10 cellular contexts compared by ENCODE assay signal in genomic region chr2:102070058-102070642, GRCh38.
DNase-seq lines count a peak whose midpoint lies in the region; ATAC-seq and TF ChIP-seq lines count a peak whose summit lies in the region.
"Had no signal": no experiment of that assay in that cellular context is flagged by ENCODE, and none has a peak within 500 bp of the region (broad histone marks: within the 10 kb centered on the region; RNA-seq: fewer than 3 reads in every experiment).

No MANE protein-coding gene starts in this region.

- H3K9me1 ChIP-seq in IMR-90 (ENCODE audit: insufficient read depth, low read length), result peaks cover 17% of the 10 kb centered on the region

- peak; percentile 91 for ATAC-seq in IMR-90 (ENCODE audit: low read depth)
- ATAC-seq in right lobe of liver, result peak; percentile 94 to 98 (median 96)
- ATAC-seq in activated naive CD8-positive, alpha-beta T cell treated with anti-CD3 and anti-CD28 coated beads, Interleukin-2, amount 50 U/mL, for 24 hours, result no peak

- no peaks in the 10 kb centered on the region for H3K9me3 Mint-ChIP-seq in activated naive CD8-positive, alpha-beta T cell treated with anti-CD3 and anti-CD28 coated beads, Interleukin-2, amount 50 U/mL, for 24 hours

- peak overlapping the region; percentile 81 for H4K91ac ChIP-seq in IMR-90 (ENCODE audit: insufficient read depth, low read depth, low read length)

- H3K36me3 Mint-ChIP-seq in activated naive CD8-positive, alpha-beta T cell treated with anti-CD3 and anti-CD28 coated beads, Interleukin-2, amount 50 U/mL, for 24 hours (ENCODE audit: low read depth), result no peaks in the 10 kb centered on the region

- intact Hi-C loops in IMR-90 (cut with micrococcal nuclease), result loop anchor here (2.0 kb wide), 1 partner anchor 35 kb away; no protein-coding TSS in a partner anchor
- intact Hi-C loops in right lobe of liver (cut with DNase I), result no loop called here

- CTCF ChIA-PET in IMR-90 (lab: Yijun Ruan, JAX), result interaction anchor here (0.6 to 2.5 kb wide), 5 partner anchors 24 to 230 kb away, joined by 3 to 9 read pairs (median 3); no protein-coding TSS in a partner anchor

- H3K14ac ChIP-seq in IMR-90 (replicated peaks; ENCODE audit: low read depth, low read length), result peak overlapping the region; percentile 57

- peak overlapping the region; percentile 80 to 92 for H4K8ac ChIP-seq in IMR-90 (ENCODE audit: low read depth in 2 of 2, low read length in 2 of 2)

- H3K27ac ChIP-seq in IMR-90 (ENCODE audit: insufficient read depth, low read length) (peak overlapping the region; percentile 80), duodenal mucosa (ENCODE audit: low read depth, low read length) (peak overlapping the region; percentile 62), right lobe of liver (peak overlapping the region; percentile 77 to 96 (median 86)), suprapubic skin (peak overlapping the region; percentile 39)

- H3K4me1 Mint-ChIP-seq in activated naive CD8-positive, alpha-beta T cell treated with anti-CD3 and anti-CD28 coated beads, Interleukin-2, amount 50 U/mL, for 24 hours, result peaks cover 3% of the 10 kb centered on the region
- H3K4me1 Mint-ChIP-seq: neural crest cell had no signal

- peak overlapping the region; percentile 67; the same call in 2 of the 3 replicates for H2BK15ac ChIP-seq in IMR-90 (ENCODE audit: low read depth, low read length)

- peak overlapping the region; percentile 64 for H3K4me2 ChIP-seq in IMR-90 (ENCODE audit: low read depth, low read length)

- no TSS peak for BruUV-seq in IMR-90 (replicated peaks; lab: Mats Ljungman, UMichigan)

- TF ChIP-seq POLR2A in IMR-90 (IDR thresholded peaks at IDR 0.05; ENCODE audit: low read depth, low read length), result no peak
- peak; percentile 24 for TF ChIP-seq POLR2A in right lobe of liver (IDR thresholded peaks at IDR 0.05)
- TF ChIP-seq POLR2A in suprapubic skin (IDR thresholded peaks at IDR 0.05), result no peak

- H4K5ac ChIP-seq in IMR-90 (ENCODE audit: low read depth, low read length), result peak overlapping the region; percentile 76

- peak overlapping the region; percentile 73 for H2BK5ac ChIP-seq in IMR-90 (ENCODE audit: low read depth, low read length, poor library complexity, severe bottlenecking)

- no peaks in the 10 kb centered on the region for H4K20me1 ChIP-seq in IMR-90 (ENCODE audit: insufficient read depth, low read length)

- H3K27me3 ChIP-seq in IMR-90 (ENCODE audit: control insufficient read depth, insufficient read depth, low read length) (no peaks in the 10 kb centered on the region), duodenal mucosa (ENCODE audit: control insufficient read depth in 1 of 2, insufficient read depth in 2 of 2, low read length in 2 of 2) (no peaks in the 10 kb centered on the region), right lobe of liver (no peaks in the 10 kb centered on the region), suprapubic skin (no peaks in the 10 kb centered on the region)

- no peak overlapping the region for H3K4me3 Mint-ChIP-seq in activated naive CD8-positive, alpha-beta T cell treated with anti-CD3 and anti-CD28 coated beads, Interleukin-2, amount 50 U/mL, for 24 hours
- H3K4me3 Mint-ChIP-seq: neural crest cell had no signal

- peak overlapping the region; percentile 49 for H3K9ac ChIP-seq in IMR-90 (ENCODE audit: low read depth, low read length)
- H3K9ac ChIP-seq in duodenal mucosa (ENCODE audit: low read depth in 1 of 2, low read length in 2 of 2), result no peak overlapping the region

- H3K56ac ChIP-seq in IMR-90 (ENCODE audit: extremely low read depth, insufficient read depth, low read length), result peak overlapping the region; percentile 70; the same call in 1 of the 2 replicates

- TF ChIP-seq EP300 in suprapubic skin (IDR thresholded peaks at IDR 0.05), result no peak

- H3K4me3 ChIP-seq in IMR-90 (ENCODE audit: insufficient read depth, low read depth, low read length) (peak overlapping the region; percentile 6; the same call in 1 of the 2 replicates), duodenal mucosa (ENCODE audit: low read depth in 1 of 2, low read length in 2 of 2) (no peak overlapping the region), right lobe of liver (peak overlapping the region; percentile 6 to 50 (median 37)), suprapubic skin (no peak overlapping the region)

- H3K27me3 Mint-ChIP-seq in activated naive CD8-positive, alpha-beta T cell treated with anti-CD3 and anti-CD28 coated beads, Interleukin-2, amount 50 U/mL, for 24 hours, result peaks cover 3% of the 10 kb centered on the region

- H2AK9ac ChIP-seq in IMR-90 (replicated peaks; ENCODE audit: low read depth, low read length, poor library complexity), result peak overlapping the region; percentile 6

- H3K79me1 ChIP-seq in IMR-90 (ENCODE audit: low read depth in 1 of 2, low read length in 2 of 2), result peaks cover 0 to 22% of the 10 kb centered on the region in 2 experiments; a peak in 2 of 4 replicates

- TF ChIP-seq CTCF in IMR-90 (conservative IDR thresholded peaks at IDR 0.05; ENCODE audit: low read depth, low read length) (0 out of 2 replicates have a peak, but pooled peaks have one; percentile 26), right lobe of liver (IDR thresholded peaks at IDR 0.05) (peak; percentile 22 to 41 (median 32)), suprapubic skin (IDR thresholded peaks at IDR 0.05) (no peak)

- peak overlapping the region; percentile 57 for H2BK120ac ChIP-seq in IMR-90 (ENCODE audit: low read depth, low read length)

- POLR2A ChIA-PET in IMR-90 (lab: Charles Lee; ENCODE audit: unreplicated experiment), result interaction anchor here (0.5 to 0.6 kb wide), 2 partner anchors 22 to 72 kb away, joined by 5 read pairs; no protein-coding TSS in a partner anchor

- peak; percentile 30; the same call in 1 of the 2 replicates for TF ChIP-seq RAD21 in IMR-90 (IDR thresholded peaks at IDR 0.05; ENCODE audit: low read length)

- H3K36me3 ChIP-seq in IMR-90 (ENCODE audit: control insufficient read depth, insufficient read depth, low read length), result no peaks in the 10 kb centered on the region
- no peaks in the 10 kb centered on the region for H3K36me3 ChIP-seq in duodenal mucosa (ENCODE audit: control insufficient read depth in 1 of 2, insufficient read depth in 2 of 2, low read length in 2 of 2)
- H3K36me3 ChIP-seq in right lobe of liver, result no peaks in the 10 kb centered on the region
- H3K36me3 ChIP-seq in suprapubic skin, result no peaks in the 10 kb centered on the region

- H3K18ac ChIP-seq in IMR-90 (ENCODE audit: low read depth, low read length), result peak overlapping the region; percentile 53

- in situ Hi-C loops in IMR-90 (cut with MboI; ENCODE audit: low sequenced_read_pairs), result no loop called here

- peaks cover 20% of the 10 kb centered on the region for H3K4me1 ChIP-seq in IMR-90 (ENCODE audit: control insufficient read depth, insufficient read depth, low read length)
- H3K4me1 ChIP-seq in duodenal mucosa (ENCODE audit: control insufficient read depth in 1 of 2, insufficient read depth in 2 of 2, low read length in 2 of 2), result peaks cover 2% of the 10 kb centered on the region in 2 donors
- peaks cover 0 to 21% (median 11%) of the 10 kb centered on the region in 4 donors for H3K4me1 ChIP-seq in right lobe of liver
- peaks cover 16% of the 10 kb centered on the region for H3K4me1 ChIP-seq in suprapubic skin

- H2BK20ac ChIP-seq in IMR-90 (ENCODE audit: low read depth, low read length), result peak overlapping the region; percentile 34; the same call in 1 of the 2 replicates

- H3K4ac ChIP-seq in IMR-90 (ENCODE audit: low read depth, low read length), result peak overlapping the region; percentile 80

- H3K9me3 ChIP-seq in IMR-90 (ENCODE audit: control insufficient read depth, insufficient read depth, low read length), result peaks cover 4% of the 10 kb centered on the region
- no peaks in the 10 kb centered on the region for H3K9me3 ChIP-seq in duodenal mucosa (ENCODE audit: control insufficient read depth in 1 of 2, low read length in 2 of 2)
- peaks cover 0 to 9% (median 2%) of the 10 kb centered on the region in 4 donors for H3K9me3 ChIP-seq in right lobe of liver
- H3K9me3 ChIP-seq in suprapubic skin, result no peaks in the 10 kb centered on the region

- no peak overlapping the region for H3K27ac Mint-ChIP-seq in activated naive CD8-positive, alpha-beta T cell treated with anti-CD3 and anti-CD28 coated beads, Interleukin-2, amount 50 U/mL, for 24 hours

- WGBS in IMR-90 (ENCODE audit: extremely low coverage in 2 of 2, insufficient read length in 1 of 2), 2 experiments, result 10% methylated on average over 2 of the region's 8 CpGs; no CpG with 5 or more reads in 1 of the 2 experiments
- WGBS in right lobe of liver (ENCODE audit: insufficient coverage, low coverage, low lambda C conversion rate, missing lambda C conversion rate), result 18% methylated on average over 7 of the region's 8 CpGs
- 29% methylated on average over 8 of the region's 8 CpGs for WGBS in suprapubic skin

- DNase-seq in IMR-90, result peak; percentile 80
- peak; percentile 87 to 96 (median 95) for DNase-seq in right lobe of liver
- DNase-seq in suprapubic skin (ENCODE audit: low spot score in 2 of 2), result peak in 1 of 2 donors; percentile 92
- no peak for DNase-seq in stimulated activated CD4-positive, alpha-beta T cell treated with anti-CD3 and anti-CD28 coated beads, Interleukin-4, amount 100 ng/mL, for 24 hours
- no peak for DNase-seq in activated naive CD8-positive, alpha-beta T cell treated with anti-CD3 and anti-CD28 coated beads, Interleukin-2, amount 50 U/mL, for 24 hours
- DNase-seq in GM19240 (ENCODE audit: insufficient read length, low spot score), result no peak
- DNase-seq in NCI-H1417 (lab: John Stamatoyannopoulos, UW), result no peak
- DNase-seq: activated CD4-positive, alpha-beta T cell treated with anti-CD3 and anti-CD28 coated beads for 48 hours had no signal

- H2AFZ ChIP-seq in IMR-90 (replicated peaks; ENCODE audit: low read length, poor library complexity), result peak overlapping the region; percentile 76

- H3K23ac ChIP-seq in IMR-90 (ENCODE audit: low read depth, low read length), result peak overlapping the region; percentile 52; the same call in 1 of the 2 replicates

- dilution Hi-C loops in IMR-90 (cut with HindIII; ENCODE audit: low sequenced_read_pairs, unreplicated experiment), result no loop called here

- H2AK5ac ChIP-seq in IMR-90 (ENCODE audit: low read depth, low read length), result no peak overlapping the region

TF ChIP-seq in IMR-90, 13 proteins besides CTCF, POLR2A, EP300 and RAD21:
- TF ChIP-seq ELK1 (IDR thresholded peaks at IDR 0.05; ENCODE audit: borderline replicate concordance, low read depth, low read length) (no peak), SMC3 (IDR thresholded peaks at IDR 0.05; ENCODE audit: low read depth, low read length) (peak; percentile 6; the same call in 1 of the 2 replicates), RFX5 (IDR thresholded peaks at IDR 0.05; ENCODE audit: low read depth, low read length) (no peak), BHLHE40 (IDR thresholded peaks at IDR 0.05; ENCODE audit: low read depth, low read length) (peak; percentile 6; the same call in 1 of the 2 replicates)

Comparison
In these comparisons a context has a peak if more than half of its experiments do, and no peak if none do; other contexts are left out.
1. DNase-seq: peak in IMR-90 (single experiment) and right lobe of liver (3 of 3); none in stimulated activated CD4-positive, alpha-beta T cell treated with anti-CD3 and anti-CD28 coated beads, Interleukin-4, amount 100 ng/mL, for 24 hours (single experiment), activated naive CD8-positive, alpha-beta T cell treated with anti-CD3 and anti-CD28 coated beads, Interleukin-2, amount 50 U/mL, for 24 hours (single experiment), GM19240 (single experiment) and NCI-H1417 (0 of 3).
2. H3K4me3 ChIP-seq: peak in IMR-90 (single experiment) and right lobe of liver (3 of 3); none in duodenal mucosa (0 of 2) and suprapubic skin (single experiment).
3. CTCF ChIP-seq: peak in IMR-90 (single experiment) and right lobe of liver (4 of 4); none in suprapubic skin (0 of 2).
4. Peak in every context shown above with its lines, with median percentiles within 50 percentile points of each other: H3K27ac ChIP-seq.